ENCODE assay signal across 28 cellular contexts in genomic region chr6:102812242-102812641, GRCh38.
"Had no signal": no experiment of that assay in that cellular context is flagged by ENCODE, and none has a peak within 500 bp of the region (broad histone marks: within the 10 kb centered on the region; RNA-seq: fewer than 3 reads in every experiment).

No MANE protein-coding gene starts in this region.

- H3K27ac ChIP-seq: gastroesophageal sphincter, ovary, psoas muscle, right atrium auricular region, spleen, testis, vagina, WERI-Rb-1 had no signal

- H3K9me3 ChIP-seq: gastroesophageal sphincter, ovary, psoas muscle, right atrium auricular region, spleen, testis, vagina had no signal

- ATAC-seq: activated CD8-positive, alpha-beta memory T cell treated with anti-CD3 and anti-CD28 coated beads, Interleukin-2, amount 10 ng/mL, durations not matched to agents 7 days and 5 days; activated CD8-positive, alpha-beta T cell treated with anti-CD3 and anti-CD28 coated beads for 36 hours; activated naive CD8-positive, alpha-beta T cell treated with anti-CD3 and anti-CD28 coated beads, Interleukin-2, amount 50 U/mL, for 24 hours; esophagus mucosa; gastroesophageal sphincter; left cardiac atrium; natural killer cell treated with Interleukin-12 subunit alpha and Interleukin-12 subunit beta and Interleukin-15 and Interleukin-18, amount 100 ng/mL, for 72 hours; psoas muscle had no signal

- H3K4me3 ChIP-seq: gastroesophageal sphincter, ovary, psoas muscle, right atrium auricular region, spleen, testis, vagina had no signal

- H3K4me1 ChIP-seq: gastroesophageal sphincter, psoas muscle, right atrium auricular region, spleen, testis, vagina had no signal

- DNase-seq: activated CD4-positive, alpha-beta T cell treated with anti-CD3 and anti-CD28 coated beads, Interleukin-2, amount 10 ng/mL, durations not matched to agents 7 days and 5 days; activated CD4-positive, CD25-positive, alpha-beta regulatory T cell treated with anti-CD3 and anti-CD28 coated beads, Interleukin-2, amount 50 U/mL, for 72 hours; activated CD8-positive, alpha-beta memory T cell treated with anti-CD3 and anti-CD28 coated beads, Interleukin-2, amount 10 ng/mL, durations not matched to agents 7 days and 5 days; activated CD8-positive, alpha-beta T cell treated with anti-CD3 and anti-CD28 coated beads for 36 hours; activated effector memory CD4-positive, alpha-beta T cell treated with anti-CD3 and anti-CD28 coated beads, Interleukin-2, amount 50 U/mL, for 16 hours; activated naive CD4-positive, alpha-beta T cell treated with anti-CD3 and anti-CD28 coated beads, Interleukin-2, amount 10 ng/mL, durations not matched to agents 7 days and 5 days; activated naive CD8-positive, alpha-beta T cell treated with anti-CD3 and anti-CD28 coated beads, Interleukin-2, amount 50 U/mL, for 24 hours; activated T-cell treated with anti-CD3 and anti-CD28 coated beads for 4 hours; aorta; central memory CD4-positive, alpha-beta T cell; dermis blood vessel endothelial cell; effector CD8-positive, alpha-beta T cell; head of caudate nucleus; hypothalamus; islet precursor cell; left cardiac atrium; ovary; psoas muscle; spleen; stimulated activated CD4-positive, alpha-beta T cell treated with anti-CD3 and anti-CD28 coated beads, Interleukin-4, amount 100 ng/mL, for 1 hour; stimulated activated naive CD4-positive, alpha-beta T cell; testis; WERI-Rb-1 had no signal

- H3K36me3 ChIP-seq: gastroesophageal sphincter, ovary, right atrium auricular region, spleen, vagina, WERI-Rb-1 had no signal

- H3K27me3 ChIP-seq: gastroesophageal sphincter, ovary, right atrium auricular region, spleen, testis, vagina had no signal
